In the genomic region with DNA sequence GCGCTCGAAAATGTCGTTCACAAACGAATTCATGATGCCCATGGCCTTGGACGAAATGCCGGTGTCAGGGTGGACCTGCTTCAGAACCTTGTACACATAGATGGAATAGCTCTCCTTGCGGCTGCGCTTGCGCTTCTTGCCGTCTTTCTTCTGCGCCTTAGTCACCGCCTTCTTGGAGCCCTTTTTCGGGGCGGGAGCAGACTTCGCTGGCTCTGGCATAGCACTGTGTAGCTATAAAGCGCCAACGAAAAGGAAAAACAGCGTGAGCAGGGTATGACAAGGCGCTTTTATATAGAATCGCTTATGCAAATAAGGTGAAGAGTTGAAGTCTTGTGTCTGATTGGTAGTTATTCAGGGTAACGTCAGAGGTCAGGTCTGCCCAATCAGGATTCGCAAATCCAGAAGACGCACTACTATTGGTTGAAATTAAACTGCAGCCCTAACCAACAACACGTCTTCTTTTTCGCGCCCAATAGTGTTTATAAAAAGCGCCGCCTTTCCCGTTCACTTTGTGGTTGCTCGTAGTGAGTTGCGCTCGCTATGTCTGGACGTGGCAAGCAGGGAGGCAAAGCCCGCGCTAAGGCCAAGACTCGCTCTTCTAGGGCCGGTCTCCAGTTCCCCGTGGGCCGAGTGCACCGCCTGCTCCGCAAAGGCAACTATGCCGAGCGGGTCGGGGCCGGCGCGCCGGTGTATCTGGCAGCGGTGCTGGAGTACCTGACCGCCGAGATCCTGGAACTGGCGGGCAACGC, we compare ENCODE assay signal across 9 cellular contexts.
DNase-seq lines count a peak whose midpoint lies in the region; ATAC-seq, FAIRE-seq and TF ChIP-seq lines count a peak whose summit lies in the region.
"Had no signal": no experiment of that assay in that cellular context is flagged by ENCODE, and none has a peak within 500 bp of the region (broad histone marks: within the 10 kb centered on the region; RNA-seq: fewer than 3 reads in every experiment).

No MANE protein-coding gene starts in this region.

- H3K27me3 Mint-ChIP-seq in activated CD4-positive, alpha-beta T cell treated with anti-CD3 and anti-CD28 coated beads, Interleukin-2, amount 10 ng/mL, durations not matched to agents 24 days and 14 days: no peaks in the 10 kb centered on the region

- H3K4me2 ChIP-seq in BLaER1: peak overlapping the region; percentile 85
- peak overlapping the region; percentile 65 for H3K4me2 ChIP-seq in HepG2 (ENCODE audit: low read depth, low read length)

- H3K4me3 ChIP-seq in BLaER1 (peak overlapping the region; percentile 72), dorsolateral prefrontal cortex (peak overlapping the region; percentile 42 to 75 (median 64)), HepG2 (replicated peaks in 1 of 3; ENCODE audit: insufficient read depth in 1 of 3, low read depth in 2 of 3, low read length in 3 of 3) (peak overlapping the region; percentile 40 to 62 (median 55); a peak in 5 of 6 replicates)

- in situ Hi-C loops in HepG2 (cut with HindIII; ENCODE audit: extremely low pct_ligation_motif_present, low pct_unique_long_range_greater_than_20kb): no loop called here

- peaks cover 12% of the 10 kb centered on the region; the same call in 1 of the 2 replicates for H3K9me3 ChIP-seq in BLaER1
- H3K9me3 ChIP-seq in HepG2 (ENCODE audit: low read length): peaks cover 6% of the 10 kb centered on the region; the same call in 1 of the 2 replicates

- peaks cover 37% of the 10 kb centered on the region for H3K4me1 Mint-ChIP-seq in activated CD4-positive, alpha-beta T cell treated with anti-CD3 and anti-CD28 coated beads, Interleukin-2, amount 10 ng/mL, durations not matched to agents 24 days and 14 days

- no peak overlapping the region for H3K27ac Mint-ChIP-seq in activated CD4-positive, alpha-beta T cell treated with anti-CD3 and anti-CD28 coated beads, Interleukin-2, amount 10 ng/mL, durations not matched to agents 24 days and 14 days
- H3K27ac Mint-ChIP-seq: brain had no signal

- H3K9ac ChIP-seq in BLaER1: peak overlapping the region; percentile 96
- H3K9ac ChIP-seq in HepG2 (ENCODE audit: insufficient read depth, low read depth, low read length): peak overlapping the region; percentile 64

- POLR2A ChIA-PET in HepG2 (lab: Yijun Ruan, JAX): interaction anchor here (0.5 to 2.9 kb wide), 9 partner anchors 14 to 1009 kb away, joined by 3 to 24 read pairs (median 3); a partner anchor contains a TSS

- ATAC-seq in GM19328 (IDR thresholded peaks at IDR 0.05; ENCODE audit: unreplicated experiment) (peak; percentile 61), HG03460 (IDR thresholded peaks at IDR 0.05; ENCODE audit: unreplicated experiment) (peak; percentile 60), HepG2 (peak; percentile 75)

- no peak overlapping the region for H3K4me3 Mint-ChIP-seq in activated CD4-positive, alpha-beta T cell treated with anti-CD3 and anti-CD28 coated beads, Interleukin-2, amount 10 ng/mL, durations not matched to agents 24 days and 14 days
- H3K4me3 Mint-ChIP-seq: brain had no signal

- FAIRE-seq in HepG2 (lab: Jason Lieb, UNC): peak; percentile 53

- DNase-seq in NCI-H524 treated with DMSO at 0.1 percent for 48 hours (lab: John Stamatoyannopoulos, UW) (peak; percentile 93), dorsolateral prefrontal cortex (peak in 9 of 10 donors; percentile 64 to 92 (median 79)), HepG2 (ENCODE audit: low spot score) (peak; percentile 90)
- peak; percentile 98 for DNase-seq in activated CD4-positive, alpha-beta T cell treated with anti-CD3 and anti-CD28 coated beads, Interleukin-2, amount 10 ng/mL, durations not matched to agents 24 days and 14 days
- peak; percentile 77 for DNase-seq in stimulated activated CD4-positive, alpha-beta T cell treated with anti-CD3 and anti-CD28 coated beads, Interleukin-4, amount 100 ng/mL, for 1 hour

- peak in 4 of 56 donors; percentile 6 to 19 (median 14) for TF ChIP-seq CTCF in dorsolateral prefrontal cortex (IDR thresholded peaks at IDR 0.05 in 54 of 56, conservative IDR thresholded peaks at IDR 0.05 in 2 of 56; ENCODE audit: low read depth in 1 of 56, partially characterized antibody in 56 of 56)
- 0 out of 2 replicates have a peak, but pooled peaks have one; percentile 3 for TF ChIP-seq CTCF in HepG2 (CRISPR knock-in tag; IDR thresholded peaks at IDR 0.05)

- H3K36me3 Mint-ChIP-seq in activated CD4-positive, alpha-beta T cell treated with anti-CD3 and anti-CD28 coated beads, Interleukin-2, amount 10 ng/mL, durations not matched to agents 24 days and 14 days (ENCODE audit: low read depth): peaks cover 4% of the 10 kb centered on the region
- H3K36me3 Mint-ChIP-seq: brain had no signal

- intact Hi-C loops in activated CD4-positive, alpha-beta T cell treated with anti-CD3 and anti-CD28 coated beads, Interleukin-2, amount 10 ng/mL, durations not matched to agents 24 days and 14 days (cut with micrococcal nuclease): loop anchor here (1.0 to 5.0 kb wide), 10 partner anchors 14 to 1106 kb away; a partner anchor contains a TSS
- intact Hi-C loops in dorsolateral prefrontal cortex (cut with DNase I) (loop anchor here (2.0 to 5.0 kb wide), 3 partner anchors 14 to 930 kb away; a partner anchor contains a TSS), HepG2 (cut with micrococcal nuclease; ENCODE audit: unreplicated experiment) (no loop called here)

- H2AFZ ChIP-seq in HepG2 (ENCODE audit: low read length): no peak overlapping the region

- TF ChIP-seq POLR2A in HepG2 (IDR thresholded peaks at IDR 0.05; ENCODE audit: insufficient read depth in 1 of 2, low read depth in 2 of 2, low read length in 2 of 2): peak; percentile 82 to 95

- peaks cover 16% of the 10 kb centered on the region for H3K36me3 ChIP-seq in BLaER1
- H3K36me3 ChIP-seq in HepG2 (replicated peaks in 1 of 2; ENCODE audit: control insufficient read depth in 1 of 2, insufficient read depth in 2 of 2, low read length in 2 of 2): no peaks in the 10 kb centered on the region

- H3K4me1 ChIP-seq in BLaER1 (peaks cover 53% of the 10 kb centered on the region), HepG2 (ENCODE audit: insufficient read depth, low read length) (peaks cover 42% of the 10 kb centered on the region)

- H3K27me3 ChIP-seq in BLaER1 (no peaks in the 10 kb centered on the region), dorsolateral prefrontal cortex (peaks cover 0 to 47% (median 8%) of the 10 kb centered on the region in 45 donors), HepG2 (ENCODE audit: control insufficient read depth in 1 of 2, insufficient read depth in 2 of 2, low read length in 2 of 2) (peaks cover 2 to 38% of the 10 kb centered on the region in 2 experiments; a peak in 4 of 5 replicates)

- TF ChIP-seq RAD21 in HepG2 (CRISPR knock-in tag; IDR thresholded peaks at IDR 0.05): peak; percentile 18; the same call in 1 of the 2 replicates

- no peaks in the 10 kb centered on the region for H3K79me2 ChIP-seq in HepG2 (ENCODE audit: insufficient read depth, low read length)

- CTCF ChIA-PET in HepG2 (lab: Yijun Ruan, JAX; ENCODE audit: low intra/inter-chr PET ratio, low total read pairs): no interaction called here

- no TSS peak for BruUV-seq in HepG2 (replicated peaks; lab: Mats Ljungman, UMichigan)

- H3K27ac ChIP-seq in BLaER1: peak overlapping the region; percentile 94
- H3K27ac ChIP-seq in dorsolateral prefrontal cortex: peak overlapping the region in 56 of 59 donors; percentile 3 to 89 (median 78)
- H3K27ac ChIP-seq in HepG2 (ENCODE audit: extremely low read length, insufficient read depth, low read length): peak overlapping the region; percentile 78

- H4K20me1 ChIP-seq in BLaER1 (peaks cover 15% of the 10 kb centered on the region), HepG2 (ENCODE audit: insufficient read depth, low read length) (no peaks in the 10 kb centered on the region; the same call in 1 of the 2 replicates)

- TF ChIP-seq EP300 in HepG2 (IDR thresholded peaks at IDR 0.05; ENCODE audit: low read depth in 2 of 2, low read length in 2 of 2) (no peak), HepG2 (CRISPR knock-in tag; IDR thresholded peaks at IDR 0.05; ENCODE audit: borderline replicate concordance) (no peak)

- no peaks in the 10 kb centered on the region for H3K9me3 Mint-ChIP-seq in activated CD4-positive, alpha-beta T cell treated with anti-CD3 and anti-CD28 coated beads, Interleukin-2, amount 10 ng/mL, durations not matched to agents 24 days and 14 days
- H3K9me3 Mint-ChIP-seq: brain had no signal

- 23% methylated on average over 35 of the region's 53 CpGs for WGBS in HepG2 (ENCODE audit: low lambda C conversion rate)

TF ChIP-seq in HepG2, 621 proteins besides CTCF, POLR2A, EP300 and RAD21 (continues in another document):
- no peak for TF ChIP-seq PHB2 (IDR thresholded peaks at IDR 0.05; ENCODE audit: partially characterized antibody)
- TF ChIP-seq XRCC5 (optimal IDR thresholded peaks at IDR 0.05; ENCODE audit: low read length): peak; percentile 37
- no peak for TF ChIP-seq ZFP1 (CRISPR knock-in tag; IDR thresholded peaks at IDR 0.05)
- TF ChIP-seq, protein P1, sequence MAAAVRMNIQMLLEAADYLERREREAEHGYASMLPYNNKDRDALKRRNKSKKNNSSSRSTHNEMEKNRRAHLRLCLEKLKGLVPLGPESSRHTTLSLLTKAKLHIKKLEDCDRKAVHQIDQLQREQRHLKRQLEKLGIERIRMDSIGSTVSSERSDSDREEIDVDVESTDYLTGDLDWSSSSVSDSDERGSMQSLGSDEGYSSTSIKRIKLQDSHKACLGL (CRISPR knock-in tag; IDR thresholded peaks at IDR 0.05): peak; percentile 68
- no peak for TF ChIP-seq HMG20A (CRISPR knock-in tag; IDR thresholded peaks at IDR 0.05; ENCODE audit: borderline replicate concordance)
- TF ChIP-seq ZNF343 (CRISPR knock-in tag; IDR thresholded peaks at IDR 0.05): no peak
- no peak for TF ChIP-seq IKZF1 (IDR thresholded peaks at IDR 0.05)
- no peak for TF ChIP-seq TCF7L2 (IDR thresholded peaks at IDR 0.05; ENCODE audit: low read depth, low read length)
- no peak for TF ChIP-seq ARNT (IDR thresholded peaks at IDR 0.05)
- TF ChIP-seq NBN (conservative IDR thresholded peaks at IDR 0.05): no peak
- no peak for TF ChIP-seq ZNF224 (CRISPR knock-in tag; IDR thresholded peaks at IDR 0.05)
- peak; percentile 25; the same call in 1 of the 2 replicates for TF ChIP-seq ZFP90 (CRISPR knock-in tag; IDR thresholded peaks at IDR 0.05; ENCODE audit: borderline replicate concordance)
- TF ChIP-seq NPAS2 (CRISPR knock-in tag; IDR thresholded peaks at IDR 0.05; ENCODE audit: borderline replicate concordance): no peak
- no peak for TF ChIP-seq ZNF232 (CRISPR knock-in tag; IDR thresholded peaks at IDR 0.05; ENCODE audit: borderline replicate concordance)

Comparison
In these comparisons a context has a peak if more than half of its experiments do, and no peak if none do; other contexts are left out.
1. Peak in every context shown above with its lines: DNase-seq, ATAC-seq, H3K4me3 ChIP-seq and H3K27ac ChIP-seq.